1 cellular context compared by ENCODE assay signal in the genomic region with DNA sequence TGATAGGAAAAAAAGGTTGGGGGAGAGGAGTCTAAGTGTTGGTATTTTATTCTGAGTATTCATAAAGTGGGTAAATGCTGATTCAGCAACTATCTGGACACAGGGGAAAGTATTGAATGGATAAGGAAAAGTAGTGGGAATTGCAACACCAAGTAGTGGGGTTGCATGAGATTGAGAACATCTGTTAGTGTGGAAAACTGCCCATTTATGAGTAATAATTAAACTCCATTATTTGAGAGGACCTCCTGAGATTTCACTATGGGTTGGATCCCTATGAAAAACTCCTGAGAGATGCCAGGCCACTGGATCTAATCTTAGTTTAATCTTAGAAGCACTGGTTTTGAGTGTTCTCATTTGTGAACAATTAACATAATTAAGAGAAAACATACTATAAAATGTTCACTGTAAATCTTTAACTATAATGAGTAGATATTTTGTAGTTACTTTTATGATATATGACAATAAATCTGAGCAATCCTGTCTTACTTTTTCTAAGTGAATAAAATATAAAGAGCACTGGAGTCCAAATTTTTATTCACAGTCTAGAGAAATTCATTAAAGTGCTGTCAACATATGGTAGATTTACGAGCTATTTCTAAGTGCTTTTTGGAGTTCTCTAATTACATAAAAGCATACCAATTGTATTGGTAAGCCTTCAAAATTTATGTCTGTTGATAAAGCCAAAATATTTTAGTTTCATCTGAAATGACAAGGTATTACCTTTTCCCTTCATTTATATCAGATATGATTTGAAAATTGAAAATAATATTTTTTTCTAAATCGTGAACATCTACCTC.
A peak's percentile ranks its signal among the peaks of the same experiment; 100 is the strongest.
TF ChIP-seq lines count a peak whose summit lies in the region.

No MANE protein-coding gene starts in this region.

TF ChIP-seq in SK-N-SH, 30 proteins besides CTCF, POLR2A, EP300 and RAD21 (continued from another document):
- TF ChIP-seq, protein P1, sequence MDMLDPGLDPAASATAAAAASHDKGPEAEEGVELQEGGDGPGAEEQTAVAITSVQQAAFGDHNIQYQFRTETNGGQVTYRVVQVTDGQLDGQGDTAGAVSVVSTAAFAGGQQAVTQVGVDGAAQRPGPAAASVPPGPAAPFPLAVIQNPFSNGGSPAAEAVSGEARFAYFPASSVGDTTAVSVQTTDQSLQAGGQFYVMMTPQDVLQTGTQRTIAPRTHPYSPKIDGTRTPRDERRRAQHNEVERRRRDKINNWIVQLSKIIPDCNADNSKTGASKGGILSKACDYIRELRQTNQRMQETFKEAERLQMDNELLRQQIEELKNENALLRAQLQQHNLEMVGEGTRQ (IDR thresholded peaks at IDR 0.05; ENCODE audit: borderline replicate concordance, low read depth, low read length), result no peak
- TF ChIP-seq, protein P2, sequence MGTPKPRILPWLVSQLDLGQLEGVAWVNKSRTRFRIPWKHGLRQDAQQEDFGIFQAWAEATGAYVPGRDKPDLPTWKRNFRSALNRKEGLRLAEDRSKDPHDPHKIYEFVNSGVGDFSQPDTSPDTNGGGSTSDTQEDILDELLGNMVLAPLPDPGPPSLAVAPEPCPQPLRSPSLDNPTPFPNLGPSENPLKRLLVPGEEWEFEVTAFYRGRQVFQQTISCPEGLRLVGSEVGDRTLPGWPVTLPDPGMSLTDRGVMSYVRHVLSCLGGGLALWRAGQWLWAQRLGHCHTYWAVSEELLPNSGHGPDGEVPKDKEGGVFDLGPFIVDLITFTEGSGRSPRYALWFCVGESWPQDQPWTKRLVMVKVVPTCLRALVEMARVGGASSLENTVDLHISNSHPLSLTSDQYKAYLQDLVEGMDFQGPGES (IDR thresholded peaks at IDR 0.05; ENCODE audit: low read depth, low read length), result no peak
- TF ChIP-seq FOSL2 (IDR thresholded peaks at IDR 0.05; ENCODE audit: borderline replicate concordance, low read depth) (peak; percentile 43; the same call in 1 of the 2 replicates), MXI1 (IDR thresholded peaks at IDR 0.05; ENCODE audit: low read depth, low read length) (no peak), YY1 (IDR thresholded peaks at IDR 0.05; ENCODE audit: low read depth) (no peak), NFIC (IDR thresholded peaks at IDR 0.05; ENCODE audit: borderline replicate concordance) (peak; percentile 46), JUND (IDR thresholded peaks at IDR 0.05) (peak; percentile 65; the same call in 1 of the 2 replicates), POLR2AphosphoS5 (IDR thresholded peaks at IDR 0.05; ENCODE audit: low read depth, low read length) (no peak), SIN3A (IDR thresholded peaks at IDR 0.05; ENCODE audit: borderline replicate concordance, low read depth, low read length) (no peak), GATA2 (CRISPR knock-in tag; IDR thresholded peaks at IDR 0.05) (no peak), GABPA (IDR thresholded peaks at IDR 0.05; ENCODE audit: low read depth) (no peak), TCF12 (IDR thresholded peaks at IDR 0.05) (peak; percentile 80), MEF2A (IDR thresholded peaks at IDR 0.05; ENCODE audit: borderline replicate concordance, low read depth) (no peak), RXRA (IDR thresholded peaks at IDR 0.05; ENCODE audit: borderline replicate concordance, low read depth) (no peak), FOXM1 (IDR thresholded peaks at IDR 0.05; ENCODE audit: low read depth) (peak; percentile 78), TAF1 (IDR thresholded peaks at IDR 0.05; ENCODE audit: borderline replicate concordance, low read depth, low read length) (no peak), ELF1 (IDR thresholded peaks at IDR 0.05) (no peak), NRF1 (IDR thresholded peaks at IDR 0.05; ENCODE audit: low read depth, low read length) (no peak), CHD2 (IDR thresholded peaks at IDR 0.05; ENCODE audit: low read length, partially characterized antibody) (no peak), TEAD4 (IDR thresholded peaks at IDR 0.05; ENCODE audit: borderline replicate concordance, insufficient read depth) (peak; percentile 69), RCOR1 (IDR thresholded peaks at IDR 0.05; ENCODE audit: low read length) (no peak)
- TF ChIP-seq, protein P3, sequence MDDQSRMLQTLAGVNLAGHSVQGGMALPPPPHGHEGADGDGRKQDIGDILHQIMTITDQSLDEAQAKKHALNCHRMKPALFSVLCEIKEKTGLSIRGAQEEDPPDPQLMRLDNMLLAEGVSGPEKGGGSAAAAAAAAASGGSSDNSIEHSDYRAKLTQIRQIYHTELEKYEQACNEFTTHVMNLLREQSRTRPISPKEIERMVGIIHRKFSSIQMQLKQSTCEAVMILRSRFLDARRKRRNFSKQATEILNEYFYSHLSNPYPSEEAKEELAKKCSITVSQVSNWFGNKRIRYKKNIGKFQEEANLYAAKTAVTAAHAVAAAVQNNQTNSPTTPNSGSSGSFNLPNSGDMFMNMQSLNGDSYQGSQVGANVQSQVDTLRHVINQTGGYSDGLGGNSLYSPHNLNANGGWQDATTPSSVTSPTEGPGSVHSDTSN (IDR thresholded peaks at IDR 0.05), result peak; percentile 85
- TF ChIP-seq, protein P4, sequence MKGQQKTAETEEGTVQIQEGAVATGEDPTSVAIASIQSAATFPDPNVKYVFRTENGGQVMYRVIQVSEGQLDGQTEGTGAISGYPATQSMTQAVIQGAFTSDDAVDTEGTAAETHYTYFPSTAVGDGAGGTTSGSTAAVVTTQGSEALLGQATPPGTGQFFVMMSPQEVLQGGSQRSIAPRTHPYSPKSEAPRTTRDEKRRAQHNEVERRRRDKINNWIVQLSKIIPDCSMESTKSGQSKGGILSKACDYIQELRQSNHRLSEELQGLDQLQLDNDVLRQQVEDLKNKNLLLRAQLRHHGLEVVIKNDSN (IDR thresholded peaks at IDR 0.05; ENCODE audit: borderline replicate concordance, low read depth), result no peak
- TF ChIP-seq, protein P5, sequence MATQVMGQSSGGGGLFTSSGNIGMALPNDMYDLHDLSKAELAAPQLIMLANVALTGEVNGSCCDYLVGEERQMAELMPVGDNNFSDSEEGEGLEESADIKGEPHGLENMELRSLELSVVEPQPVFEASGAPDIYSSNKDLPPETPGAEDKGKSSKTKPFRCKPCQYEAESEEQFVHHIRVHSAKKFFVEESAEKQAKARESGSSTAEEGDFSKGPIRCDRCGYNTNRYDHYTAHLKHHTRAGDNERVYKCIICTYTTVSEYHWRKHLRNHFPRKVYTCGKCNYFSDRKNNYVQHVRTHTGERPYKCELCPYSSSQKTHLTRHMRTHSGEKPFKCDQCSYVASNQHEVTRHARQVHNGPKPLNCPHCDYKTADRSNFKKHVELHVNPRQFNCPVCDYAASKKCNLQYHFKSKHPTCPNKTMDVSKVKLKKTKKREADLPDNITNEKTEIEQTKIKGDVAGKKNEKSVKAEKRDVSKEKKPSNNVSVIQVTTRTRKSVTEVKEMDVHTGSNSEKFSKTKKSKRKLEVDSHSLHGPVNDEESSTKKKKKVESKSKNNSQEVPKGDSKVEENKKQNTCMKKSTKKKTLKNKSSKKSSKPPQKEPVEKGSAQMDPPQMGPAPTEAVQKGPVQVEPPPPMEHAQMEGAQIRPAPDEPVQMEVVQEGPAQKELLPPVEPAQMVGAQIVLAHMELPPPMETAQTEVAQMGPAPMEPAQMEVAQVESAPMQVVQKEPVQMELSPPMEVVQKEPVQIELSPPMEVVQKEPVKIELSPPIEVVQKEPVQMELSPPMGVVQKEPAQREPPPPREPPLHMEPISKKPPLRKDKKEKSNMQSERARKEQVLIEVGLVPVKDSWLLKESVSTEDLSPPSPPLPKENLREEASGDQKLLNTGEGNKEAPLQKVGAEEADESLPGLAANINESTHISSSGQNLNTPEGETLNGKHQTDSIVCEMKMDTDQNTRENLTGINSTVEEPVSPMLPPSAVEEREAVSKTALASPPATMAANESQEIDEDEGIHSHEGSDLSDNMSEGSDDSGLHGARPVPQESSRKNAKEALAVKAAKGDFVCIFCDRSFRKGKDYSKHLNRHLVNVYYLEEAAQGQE (IDR thresholded peaks at IDR 0.05; ENCODE audit: low read depth, low read length), result no peak
TF ChIP-seq in SK-N-SH: peak in this region for 7.
